Comparison of ENCODE assay signal across 9 cellular contexts in the genomic region with DNA sequence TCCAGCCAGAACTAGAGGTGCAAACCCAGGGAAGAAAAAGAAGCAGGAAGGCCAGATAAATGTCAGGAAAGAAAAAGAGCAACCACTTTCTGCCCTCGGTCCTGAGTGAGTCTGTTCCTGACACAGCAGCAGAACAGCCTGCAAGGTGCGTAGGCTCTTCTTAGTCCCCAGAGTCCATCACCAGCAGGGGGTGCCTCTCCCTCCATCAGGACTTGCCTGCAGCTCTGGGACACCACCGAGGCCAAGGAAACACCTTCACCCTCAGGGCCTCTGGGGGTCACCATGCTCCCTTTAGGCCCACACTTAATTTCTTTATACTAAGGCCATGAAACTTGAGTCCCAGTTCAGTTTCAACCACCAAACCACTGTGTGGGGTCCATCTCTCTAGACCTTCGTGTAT.
A peak's percentile ranks its signal among the peaks of the same experiment; 100 is the strongest.
DNase-seq lines count a peak whose midpoint lies in the region; ATAC-seq and TF ChIP-seq lines count a peak whose summit lies in the region.
"Had no signal": no experiment of that assay in that cellular context is flagged by ENCODE, and none has a peak within 500 bp of the region (broad histone marks: within the 10 kb centered on the region; RNA-seq: fewer than 3 reads in every experiment).

No MANE protein-coding gene starts in this region.

- DNase-seq in DMS53 (lab: John Stamatoyannopoulos, UW): peak; percentile 74
- peak; percentile 62 for DNase-seq in GM13977 (ENCODE audit: low spot score)
- peak; percentile 28 for DNase-seq in left kidney (ENCODE audit: low read depth, low spot score)
- no peak for DNase-seq in NCI-H2171 treated with DMSO at 0.1 percent for 48 hours (lab: John Stamatoyannopoulos, UW)
- no peak for DNase-seq in GF-D8 (lab: John Stamatoyannopoulos, UW)
- DNase-seq: activated naive CD4-positive, alpha-beta T cell had no signal

- in situ Hi-C loops in GM13977 (cut with MboI; ENCODE audit: low pct_unique_long_range_greater_than_20kb, low sequenced_read_pairs, unreplicated experiment): no loop called here

- peak; percentile 20; the same call in 1 of the 3 replicates for ATAC-seq in SK-N-SH treated with all-trans-retinoic acid at 6 μM for 48 hours
- no peak for ATAC-seq in HG03175 (IDR thresholded peaks at IDR 0.05; ENCODE audit: unreplicated experiment)
- ATAC-seq in HG03442 (IDR thresholded peaks at IDR 0.05; ENCODE audit: unreplicated experiment): no peak

- peak; percentile 36 for TF ChIP-seq CTCF in GM13977 (IDR thresholded peaks at IDR 0.05; ENCODE audit: extremely low read depth, insufficient read depth, missing control alignments)

TF ChIP-seq in SK-N-SH treated with all-trans-retinoic acid at 6 μM for 48 hours, 23 proteins besides CTCF, POLR2A, EP300 and RAD21:
- TF ChIP-seq BACH2 (CRISPR knock-in tag; IDR thresholded peaks at IDR 0.05; ENCODE audit: borderline replicate concordance) (no peak), ESRRG (CRISPR knock-in tag; IDR thresholded peaks at IDR 0.05) (no peak), ZNF565 (CRISPR knock-in tag; conservative IDR thresholded peaks at IDR 0.05; ENCODE audit: low read depth) (no peak), OSR1 (CRISPR knock-in tag; IDR thresholded peaks at IDR 0.05) (no peak), SNAI2 (CRISPR knock-in tag; IDR thresholded peaks at IDR 0.05) (no peak), TCF4 (CRISPR knock-in tag; IDR thresholded peaks at IDR 0.05; ENCODE audit: borderline replicate concordance) (no peak), ARNTL (CRISPR knock-in tag; IDR thresholded peaks at IDR 0.05; ENCODE audit: borderline replicate concordance, low read depth) (no peak), CSDC2 (CRISPR knock-in tag; IDR thresholded peaks at IDR 0.05) (no peak), ZFP3 (CRISPR knock-in tag; IDR thresholded peaks at IDR 0.05) (no peak), ZFP30 (CRISPR knock-in tag; IDR thresholded peaks at IDR 0.05) (no peak), PPARA (CRISPR knock-in tag; IDR thresholded peaks at IDR 0.05; ENCODE audit: borderline replicate concordance) (no peak), ZC3H10 (CRISPR knock-in tag; IDR thresholded peaks at IDR 0.05) (no peak)
- TF ChIP-seq, protein P1, sequence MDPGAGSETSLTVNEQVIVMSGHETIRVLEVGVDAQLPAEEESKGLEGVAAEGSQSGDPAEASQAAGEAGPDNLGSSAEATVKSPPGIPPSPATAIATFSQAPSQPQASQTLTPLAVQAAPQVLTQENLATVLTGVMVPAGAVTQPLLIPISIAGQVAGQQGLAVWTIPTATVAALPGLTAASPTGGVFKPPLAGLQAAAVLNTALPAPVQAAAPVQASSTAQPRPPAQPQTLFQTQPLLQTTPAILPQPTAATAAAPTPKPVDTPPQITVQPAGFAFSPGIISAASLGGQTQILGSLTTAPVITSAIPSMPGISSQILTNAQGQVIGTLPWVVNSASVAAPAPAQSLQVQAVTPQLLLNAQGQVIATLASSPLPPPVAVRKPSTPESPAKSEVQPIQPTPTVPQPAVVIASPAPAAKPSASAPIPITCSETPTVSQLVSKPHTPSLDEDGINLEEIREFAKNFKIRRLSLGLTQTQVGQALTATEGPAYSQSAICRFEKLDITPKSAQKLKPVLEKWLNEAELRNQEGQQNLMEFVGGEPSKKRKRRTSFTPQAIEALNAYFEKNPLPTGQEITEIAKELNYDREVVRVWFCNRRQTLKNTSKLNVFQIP (CRISPR knock-in tag; IDR thresholded peaks at IDR 0.05; ENCODE audit: borderline replicate concordance, low read depth): no peak
- TF ChIP-seq, protein P2, sequence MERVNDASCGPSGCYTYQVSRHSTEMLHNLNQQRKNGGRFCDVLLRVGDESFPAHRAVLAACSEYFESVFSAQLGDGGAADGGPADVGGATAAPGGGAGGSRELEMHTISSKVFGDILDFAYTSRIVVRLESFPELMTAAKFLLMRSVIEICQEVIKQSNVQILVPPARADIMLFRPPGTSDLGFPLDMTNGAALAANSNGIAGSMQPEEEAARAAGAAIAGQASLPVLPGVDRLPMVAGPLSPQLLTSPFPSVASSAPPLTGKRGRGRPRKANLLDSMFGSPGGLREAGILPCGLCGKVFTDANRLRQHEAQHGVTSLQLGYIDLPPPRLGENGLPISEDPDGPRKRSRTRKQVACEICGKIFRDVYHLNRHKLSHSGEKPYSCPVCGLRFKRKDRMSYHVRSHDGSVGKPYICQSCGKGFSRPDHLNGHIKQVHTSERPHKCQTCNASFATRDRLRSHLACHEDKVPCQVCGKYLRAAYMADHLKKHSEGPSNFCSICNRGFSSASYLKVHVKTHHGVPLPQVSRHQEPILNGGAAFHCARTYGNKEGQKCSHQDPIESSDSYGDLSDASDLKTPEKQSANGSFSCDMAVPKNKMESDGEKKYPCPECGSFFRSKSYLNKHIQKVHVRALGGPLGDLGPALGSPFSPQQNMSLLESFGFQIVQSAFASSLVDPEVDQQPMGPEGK (CRISPR knock-in tag; IDR thresholded peaks at IDR 0.05; ENCODE audit: borderline replicate concordance): no peak

Comparison
In these comparisons a context has a peak if more than half of its experiments do, and no peak if none do; other contexts are left out.
1. DNase-seq: peak in DMS53 (single experiment), GM13977 (single experiment) and left kidney (single experiment); none in NCI-H2171 treated with DMSO at 0.1 percent for 48 hours (single experiment) and GF-D8 (single experiment).